8 cellular contexts compared by ENCODE assay signal in genomic region chr17:50027639-50028206, GRCh38. TPM values are rescaled to one million over a fixed set of nuclear protein-coding genes. Genes with fewer than 3 reads are reported as not detected.
DNase-seq lines count a peak whose midpoint lies in the region; ATAC-seq, FAIRE-seq and TF ChIP-seq lines count a peak whose summit lies in the region.

No MANE protein-coding gene starts in this region.

- TF ChIP-seq CTCF in WI38 (IDR thresholded peaks at IDR 0.05; ENCODE audit: low read depth, low read length): no peak
- TF ChIP-seq CTCF in D721Med (IDR thresholded peaks at IDR 0.05; ENCODE audit: insufficient read depth, missing control alignments): no peak

- WGBS in right cardiac atrium: 46% methylated on average over 14 of the region's 14 CpGs

- H3K4me3 ChIP-seq in WI38 (ENCODE audit: low read depth, low read length) (peak overlapping the region; percentile 52), right cardiac atrium (ENCODE audit: low read length) (no peak overlapping the region)

- no peaks in the 10 kb centered on the region for H3K9me3 Mint-ChIP-seq in activated CD4-positive, alpha-beta T cell treated with anti-CD3 and anti-CD28 coated beads, Interleukin-2, amount 10 ng/mL, durations not matched to agents 24 days and 14 days

- peaks cover 7% of the 10 kb centered on the region for H3K4me1 Mint-ChIP-seq in activated CD4-positive, alpha-beta T cell treated with anti-CD3 and anti-CD28 coated beads, Interleukin-2, amount 10 ng/mL, durations not matched to agents 24 days and 14 days

- H3K4me1 ChIP-seq in right cardiac atrium (ENCODE audit: control insufficient read depth, insufficient read depth, low read length): no peaks in the 10 kb centered on the region

- H3K27me3 ChIP-seq in right cardiac atrium (ENCODE audit: control insufficient read depth, insufficient read depth): no peaks in the 10 kb centered on the region

- peaks cover 14% of the 10 kb centered on the region for H3K27me3 Mint-ChIP-seq in activated CD4-positive, alpha-beta T cell treated with anti-CD3 and anti-CD28 coated beads, Interleukin-2, amount 10 ng/mL, durations not matched to agents 24 days and 14 days

- FAIRE-seq in D721Med (lab: Jason Lieb, UNC): no peak

- no peaks in the 10 kb centered on the region for H3K36me3 Mint-ChIP-seq in activated CD4-positive, alpha-beta T cell treated with anti-CD3 and anti-CD28 coated beads, Interleukin-2, amount 10 ng/mL, durations not matched to agents 24 days and 14 days (ENCODE audit: low read depth)

- no peak overlapping the region for H3K27ac Mint-ChIP-seq in activated CD4-positive, alpha-beta T cell treated with anti-CD3 and anti-CD28 coated beads, Interleukin-2, amount 10 ng/mL, durations not matched to agents 24 days and 14 days

- no peaks in the 10 kb centered on the region for H3K9me3 ChIP-seq in right cardiac atrium (ENCODE audit: control insufficient read depth, low read length)

- H3K27ac ChIP-seq in right cardiac atrium (ENCODE audit: low read length): no peak overlapping the region

- ATAC-seq in right cardiac atrium (peak; percentile 71 to 88), HG03378 (IDR thresholded peaks at IDR 0.05; ENCODE audit: unreplicated experiment) (no peak)

- intact Hi-C loops in activated CD4-positive, alpha-beta T cell treated with anti-CD3 and anti-CD28 coated beads, Interleukin-2, amount 10 ng/mL, durations not matched to agents 24 days and 14 days (cut with micrococcal nuclease): loop anchor here (1.0 kb wide), 2 partner anchors 29 to 60 kb away; partner anchors contain the start of gene ITGA3
- intact Hi-C loops in right cardiac atrium (cut with DNase I): loop anchor here (2.0 to 10.0 kb wide), 4 partner anchors 59 to 267 kb away; no protein-coding TSS in a partner anchor

- DNase-seq in activated CD4-positive, alpha-beta T cell treated with anti-CD3 and anti-CD28 coated beads, Interleukin-2, amount 10 ng/mL, durations not matched to agents 24 days and 14 days: peak; percentile 57
- no peak for DNase-seq in activated CD4-positive, alpha-beta T cell treated with anti-CD3 and anti-CD28 coated beads, Interleukin-2, amount 50 U/mL, for 4 hours
- DNase-seq in right cardiac atrium: peak; percentile 85 to 86 (median 85)
- DNase-seq in smooth muscle cell of the brain vasculature (ENCODE audit: low read depth, low spot score): peak; percentile 62
- no peak for DNase-seq in cerebellar nuclear complex (lab: John Stamatoyannopoulos, UW)
- DNase-seq in D721Med (ENCODE audit: insufficient read length, low spot score): no peak

- peak overlapping the region; percentile 68 for H3K4me3 Mint-ChIP-seq in activated CD4-positive, alpha-beta T cell treated with anti-CD3 and anti-CD28 coated beads, Interleukin-2, amount 10 ng/mL, durations not matched to agents 24 days and 14 days

RNA-seq across cellular contexts. Expression of gene ITGA3, which starts 28.2 kb away (rescaled TPM):
- 14.5 and 15.0 TPM in 2 replicates for total RNA-seq in activated CD4-positive, alpha-beta T cell treated with anti-CD3 and anti-CD28 coated beads, Interleukin-2, amount 10 ng/mL, durations not matched to agents 24 days and 14 days
- 10 to 100 TPM; 22.9 to 32.9 (median 28.4) TPM for total RNA-seq in right cardiac atrium
- 21.5 TPM for polyA plus RNA-seq in right cardiac atrium

RNA-seq across cellular contexts. Expression of gene DLX3, which starts 32.7 kb away (rescaled TPM):
- 0.12 TPM in 1 of 2 replicates, not detected in the other for total RNA-seq in activated CD4-positive, alpha-beta T cell treated with anti-CD3 and anti-CD28 coated beads, Interleukin-2, amount 10 ng/mL, durations not matched to agents 24 days and 14 days
- total RNA-seq in right cardiac atrium: under 1 TPM in 2 of 4 donors, not detected in 2; 0.12 to 0.14 TPM
- 0.16 TPM for polyA plus RNA-seq in right cardiac atrium

RNA-seq across cellular contexts. Expression of gene DLX4, which starts 58.7 kb away (rescaled TPM):
- total RNA-seq in activated CD4-positive, alpha-beta T cell treated with anti-CD3 and anti-CD28 coated beads, Interleukin-2, amount 10 ng/mL, durations not matched to agents 24 days and 14 days: 0.21 TPM in 1 of 2 replicates, not detected in the other
- total RNA-seq in right cardiac atrium: under 1 TPM in 1 of 4 donors, not detected in 3; 0.12 TPM
- 0.09 TPM for polyA plus RNA-seq in right cardiac atrium

Comparison
In these comparisons a context has a peak if more than half of its experiments do, and no peak if none do; other contexts are left out.
1. DNase-seq: peak in activated CD4-positive, alpha-beta T cell treated with anti-CD3 and anti-CD28 coated beads, Interleukin-2, amount 10 ng/mL, durations not matched to agents 24 days and 14 days (single experiment), right cardiac atrium (3 of 3) and smooth muscle cell of the brain vasculature (single experiment); none in activated CD4-positive, alpha-beta T cell treated with anti-CD3 and anti-CD28 coated beads, Interleukin-2, amount 50 U/mL, for 4 hours (0 of 2), cerebellar nuclear complex (0 of 2) and D721Med (single experiment).